ENCODE assay signal across 1 cellular context in genomic region chr2:210557721-210558120, GRCh38.
A peak's percentile ranks its signal among the peaks of the same experiment; 100 is the strongest.
TF ChIP-seq lines count a peak whose summit lies in the region.

No MANE protein-coding gene starts in this region.

TF ChIP-seq in H1, 55 proteins besides CTCF, POLR2A, EP300 and RAD21 (continued from another document):
- TF ChIP-seq NANOG (IDR thresholded peaks at IDR 0.05; ENCODE audit: insufficient read depth, low read depth, low read length, poor library complexity, severe bottlenecking) (no peak), TCF12 (IDR thresholded peaks at IDR 0.05; ENCODE audit: low read depth, low read length) (peak; percentile 87), SIN3A (conservative IDR thresholded peaks at IDR 0.05 in 1 of 2, IDR thresholded peaks at IDR 0.05 in 1 of 2; ENCODE audit: low read depth in 1 of 2, low read length in 2 of 2) (no peak), POU5F1 (IDR thresholded peaks at IDR 0.05; ENCODE audit: low read depth, low read length) (peak; percentile 82), HDAC2 (IDR thresholded peaks at IDR 0.05; ENCODE audit: borderline replicate concordance in 1 of 2, low read depth in 2 of 2, low read length in 2 of 2) (peak in 1 of 2 experiments; percentile 83; a peak in 1 of 4 replicates), CHD7 (IDR thresholded peaks at IDR 0.05; ENCODE audit: insufficient replicate concordance, low read length) (no peak)
